ENCODE assay signal across 8 cellular contexts in genomic region chr10:100998991-100999741, GRCh38. TPM values are rescaled to one million over a fixed set of nuclear protein-coding genes. Genes with fewer than 3 reads are reported as not detected.
DNase-seq lines count a peak whose midpoint lies in the region; ATAC-seq and TF ChIP-seq lines count a peak whose summit lies in the region.

No MANE protein-coding gene starts in this region.

- POLR2A ChIA-PET in AG04450 (lab: Yijun Ruan, JAX): interaction anchor here (0.6 to 3.3 kb wide), 6 partner anchors 9 to 62 kb away, joined by 3 to 20 read pairs (median 4); partner anchors contain the start of gene KAZALD1

- H3K4me3 ChIP-seq in AG04450 (ENCODE audit: low read depth, low read length): peak overlapping the region; percentile 90
- peak overlapping the region; percentile 69 for H3K4me3 ChIP-seq in mononuclear cell (ENCODE audit: low read length)

- DNase-seq in AG04450 (ENCODE audit: low read depth, low spot score) (no peak), NCI-H82 (lab: John Stamatoyannopoulos, UW) (peak; percentile 72), epidermal melanocyte (ENCODE audit: insufficient read length, low spot score) (peak; percentile 91)
- peak; percentile 92 for DNase-seq in activated CD8-positive, alpha-beta memory T cell treated with anti-CD3 and anti-CD28 coated beads, Interleukin-2, amount 50 U/mL, for 48 hours
- peak; percentile 59 for DNase-seq in stimulated activated CD8-positive, alpha-beta memory T cell treated with anti-CD3 and anti-CD28 coated beads, Interleukin-4, amount 100 ng/mL, for 1 hour (ENCODE audit: low read depth in 2 of 2, low spot score in 1 of 2)

- H3K27me3 ChIP-seq in AG04450 (ENCODE audit: control insufficient read depth, insufficient read depth, low read length) (no peaks in the 10 kb centered on the region), mononuclear cell (ENCODE audit: insufficient read depth, low read length) (no peaks in the 10 kb centered on the region)

- H3K9me3 ChIP-seq in AG04450 (ENCODE audit: control insufficient read depth, insufficient read depth, low read length) (no peaks in the 10 kb centered on the region; the same call in 1 of the 2 replicates), mononuclear cell (ENCODE audit: low read depth, low read length) (no peaks in the 10 kb centered on the region)

- peak overlapping the region; percentile 95 for H3K27ac ChIP-seq in AG04450 (ENCODE audit: low read depth, low read length)

- peaks cover 39% of the 10 kb centered on the region for H3K4me1 ChIP-seq in mononuclear cell (ENCODE audit: insufficient read depth, low read length)

- peak; percentile 76 for TF ChIP-seq CTCF in AG04450 (IDR thresholded peaks at IDR 0.05; ENCODE audit: low read depth, low read length)

- CTCF ChIA-PET in AG04450 (lab: Charles Lee): interaction anchor here (0.6 to 12.4 kb wide), 13 partner anchors 8 to 111 kb away, joined by 3 to 271 read pairs (median 4); partner anchors contain the start of genes PDZD7 and SFXN3

- ATAC-seq in GM18511 (IDR thresholded peaks at IDR 0.05; ENCODE audit: unreplicated experiment) (peak; percentile 47), HG03095 (IDR thresholded peaks at IDR 0.05; ENCODE audit: unreplicated experiment) (peak; percentile 50)

RNA-seq across cellular contexts. Expression of gene LZTS2, which starts 0.4 kb away (rescaled TPM):
- 33.3 and 54.3 TPM in 2 replicates for polyA plus RNA-seq in AG04450 (2011; rRNA removed)
- 37.5 and 58.6 TPM in 2 replicates for polyA minus RNA-seq in AG04450 (2011; rRNA and poly(A)+ RNA removed)
- total RNA-seq in mononuclear cell: 8.1 TPM

RNA-seq across cellular contexts. Expression of gene TWNK, which starts 11.8 kb away (rescaled TPM):
- 4.3 and 6.9 TPM in 2 replicates for polyA plus RNA-seq in AG04450 (2011; rRNA removed)
- 5.5 and 7.8 TPM in 2 replicates for polyA minus RNA-seq in AG04450 (2011; rRNA and poly(A)+ RNA removed)
- 2.0 TPM for total RNA-seq in mononuclear cell

RNA-seq across cellular contexts. Expression of gene MRPL43, which starts 11.9 kb away (rescaled TPM):
- 72.3 and 88.0 TPM in 2 replicates for polyA plus RNA-seq in AG04450 (2011; rRNA removed)
- polyA minus RNA-seq in AG04450 (2011; rRNA and poly(A)+ RNA removed): 14.0 and 20.0 TPM in 2 replicates
- 18.9 TPM for total RNA-seq in mononuclear cell

RNA-seq across cellular contexts. Expression of gene SEMA4G, which starts 29.9 kb away (rescaled TPM):
- 10.5 and 14.4 TPM in 2 replicates for polyA plus RNA-seq in AG04450 (2011; rRNA removed)
- 13.0 and 17.4 TPM in 2 replicates for polyA minus RNA-seq in AG04450 (2011; rRNA and poly(A)+ RNA removed)
- 0.10 TPM for total RNA-seq in mononuclear cell

RNA-seq across cellular contexts. Expression of gene PDZD7, which starts 31.8 kb away (rescaled TPM):
- 0.27 and 0.60 TPM in 2 replicates for polyA plus RNA-seq in AG04450 (2011; rRNA removed)
- polyA minus RNA-seq in AG04450 (2011; rRNA and poly(A)+ RNA removed): 0.26 and 0.37 TPM in 2 replicates
- 0.21 TPM for total RNA-seq in mononuclear cell
